8 cellular contexts compared by ENCODE assay signal in the genomic region with DNA sequence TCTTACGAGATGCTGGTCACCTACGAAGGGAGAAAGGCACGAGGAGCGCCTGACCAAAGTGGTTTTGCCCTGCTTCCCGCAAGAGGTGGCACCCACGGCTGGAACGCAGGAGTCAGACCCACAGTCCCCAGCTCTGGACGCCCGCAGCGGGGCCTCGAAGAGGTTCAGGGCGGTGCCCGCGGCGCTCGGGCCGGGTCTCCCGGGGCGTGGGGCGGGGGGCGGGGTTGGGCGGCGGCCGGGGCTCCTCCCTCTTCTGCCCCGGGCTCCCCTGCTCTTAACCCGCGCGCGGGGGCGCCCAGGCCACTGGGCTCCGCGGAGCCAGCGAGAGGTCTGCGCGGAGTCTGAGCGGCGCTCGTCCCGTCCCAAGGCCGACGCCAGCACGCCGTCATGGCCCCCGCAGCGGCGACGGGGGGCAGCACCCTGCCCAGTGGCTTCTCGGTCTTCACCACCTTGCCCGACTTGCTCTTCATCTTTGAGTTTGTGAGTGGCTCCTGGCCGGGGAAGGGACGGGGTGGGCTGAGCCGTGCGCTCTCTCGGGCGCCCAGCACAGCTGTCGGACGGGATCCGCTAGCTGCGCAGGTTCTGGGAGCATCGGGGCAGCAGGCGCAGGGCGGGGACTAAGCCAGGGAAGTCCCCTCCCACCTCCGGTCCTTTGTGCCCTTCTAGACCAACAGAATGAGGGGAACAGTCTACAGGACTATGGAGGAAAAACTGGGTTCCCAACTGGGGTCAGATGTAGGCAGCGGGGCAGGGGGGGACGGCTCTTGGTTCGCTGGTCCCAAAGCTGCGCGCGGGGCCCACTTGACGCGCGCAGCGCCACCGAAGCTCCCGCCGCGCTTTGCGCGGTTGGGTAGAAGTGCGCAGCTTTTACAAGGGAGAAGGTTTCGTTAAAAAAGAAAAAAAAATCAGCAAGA. TPM values are rescaled to one million over a fixed set of nuclear protein-coding genes. Genes with fewer than 3 reads are reported as not detected.
DNase-seq lines count a peak whose midpoint lies in the region; ATAC-seq and TF ChIP-seq lines count a peak whose summit lies in the region.

A gene (plus strand): TSS at position 303 of the 914 bp plus-strand sequence. CDS start 85 bp downstream, at position 388.

- peaks cover 14% of the 10 kb centered on the region for H3K4me1 ChIP-seq in ectodermal cell (ENCODE audit: control insufficient read depth, insufficient read depth, low read length)
- H3K4me1 ChIP-seq in stomach: peaks cover 13 to 46% (median 23%) of the 10 kb centered on the region in 4 donors

- peaks cover 68% of the 10 kb centered on the region for H3K27me3 ChIP-seq in ectodermal cell (ENCODE audit: control insufficient read depth, insufficient read depth, low read length, poor library complexity, severe bottlenecking)
- H3K27me3 ChIP-seq in stomach: peaks cover 0 to 87% (median 47%) of the 10 kb centered on the region in 3 donors

- H3K27ac ChIP-seq in ectodermal cell (ENCODE audit: insufficient read depth, low read depth, low read length, poor library complexity, severe bottlenecking) (no peak within 1 kb of the TSS), stomach (peak within 1 kb of the TSS; percentile 33 to 81 (median 66))

- peak within 1 kb of the TSS; percentile 42 for H3K4me3 ChIP-seq in ectodermal cell (ENCODE audit: insufficient read depth, low read depth, low read length)
- peak within 1 kb of the TSS; percentile 40 to 54 (median 48) for H3K4me3 ChIP-seq in stomach

- ATAC-seq in HG03520 (IDR thresholded peaks at IDR 0.05; ENCODE audit: unreplicated experiment) (no peak), GM18873 (IDR thresholded peaks at IDR 0.05; ENCODE audit: low FRiP score, unreplicated experiment) (no peak)

- intact Hi-C loops in stomach (cut with DNase I; ENCODE audit: low total_unique reads): no loop called here

- H3K36me3 ChIP-seq in ectodermal cell (ENCODE audit: control insufficient read depth, insufficient read depth, low read length): no peaks in the 10 kb centered on the region
- H3K36me3 ChIP-seq in stomach: no peaks in the 10 kb centered on the region

- peak; percentile 50 for DNase-seq in activated gamma-delta T cell treated with Interleukin-2 at 50 U/mL for 16 hours
- no peak for DNase-seq in activated gamma-delta T cell (lab: John Stamatoyannopoulos, UW)
- DNase-seq in activated CD4-positive, alpha-beta T cell treated with anti-CD3 and anti-CD28 coated beads for 1 hour: peak; percentile 43
- DNase-seq in myocyte (ENCODE audit: low read depth): peak; percentile 42
- DNase-seq in stomach: peak; percentile 40

- TF ChIP-seq POLR2A in stomach (IDR thresholded peaks at IDR 0.05): no peak

- no peak for TF ChIP-seq EP300 in stomach (IDR thresholded peaks at IDR 0.05)

- H3K9me3 ChIP-seq in ectodermal cell (ENCODE audit: control insufficient read depth, low read length): no peaks in the 10 kb centered on the region
- no peaks in the 10 kb centered on the region for H3K9me3 ChIP-seq in stomach

- WGBS in ectodermal cell, 2 experiments: 1 to 2% methylated on average over 81 of the region's 81 CpGs
- WGBS in stomach, 5 donors: 1 to 3% (median 3%) methylated on average over 27 to 81 of the region's 81 CpGs

- TF ChIP-seq CTCF in stomach (IDR thresholded peaks at IDR 0.05): no peak

RNA-seq across cellular contexts. Expression of the gene that starts here (rescaled TPM):
- polyA plus RNA-seq in ectodermal cell (2013, experiment 1 of 4): not detected
- 0.18 TPM for polyA plus RNA-seq in ectodermal cell (2013, experiment 2 of 4)
- 0.37 TPM for polyA plus RNA-seq in ectodermal cell (2013, experiment 3 of 4)
- 0.97 TPM for polyA plus RNA-seq in ectodermal cell (2013, experiment 4 of 4)
- total RNA-seq in myocyte: 1.6 and 2.2 TPM in 2 replicates
- polyA plus RNA-seq in myocyte (2012): 2.5 TPM
- 10 to 100 TPM in 3 of 5 donors, 1 to 10 TPM in 2; 3.2 to 95.5 (median 15.8) TPM for total RNA-seq in stomach
- 100 to 1,000 TPM in 1 of 3 donors, 10 to 100 TPM in 2; 14.8 to 198 (median 67.2) TPM for polyA plus RNA-seq in stomach
